23 cellular contexts compared by ENCODE assay signal in genomic region chr2:134243244-134243643, GRCh38. TPM values are rescaled to one million over a fixed set of nuclear protein-coding genes. Genes with fewer than 3 reads are reported as not detected.
DNase-seq lines count a peak whose midpoint lies in the region; ATAC-seq, FAIRE-seq and TF ChIP-seq lines count a peak whose summit lies in the region.
"Had no signal": no experiment of that assay in that cellular context is flagged by ENCODE, and none has a peak within 500 bp of the region (broad histone marks: within the 10 kb centered on the region; RNA-seq: fewer than 3 reads in every experiment).

No MANE protein-coding gene starts in this region.

- peak; percentile 41 for FAIRE-seq in GM12891 (lab: Jason Lieb, UNC)
- FAIRE-seq: D721Med had no signal

- H3K4me1 Mint-ChIP-seq in activated T-helper 17 cell treated with anti-CD3 and anti-CD28 coated beads, Interleukin-2, amount 50 U/mL, for 72 hours: peaks cover 64% of the 10 kb centered on the region

- ATAC-seq in activated T-helper 17 cell treated with anti-CD3 and anti-CD28 coated beads, Interleukin-2, amount 50 U/mL, for 72 hours (replicated peaks): no peak
- peak; percentile 18 for ATAC-seq in left colon
- no peak for ATAC-seq in HG02763 (IDR thresholded peaks at IDR 0.05; ENCODE audit: unreplicated experiment)

- intact Hi-C loops in left colon (cut with DNase I, micrococcal nuclease): loop anchor here in 1 of 2 donors (10.0 kb wide), 1 partner anchor 172 kb away; no protein-coding TSS in a partner anchor

- H3K9me3 Mint-ChIP-seq in activated T-helper 17 cell treated with anti-CD3 and anti-CD28 coated beads, Interleukin-2, amount 50 U/mL, for 72 hours: peaks cover 3% of the 10 kb centered on the region
- H3K9me3 Mint-ChIP-seq: HFFc6 had no signal

- H3K36me3 Mint-ChIP-seq in activated T-helper 17 cell treated with anti-CD3 and anti-CD28 coated beads, Interleukin-2, amount 50 U/mL, for 72 hours (ENCODE audit: low read depth): no peaks in the 10 kb centered on the region

- no peak overlapping the region for H3K27ac Mint-ChIP-seq in activated T-helper 17 cell treated with anti-CD3 and anti-CD28 coated beads, Interleukin-2, amount 50 U/mL, for 72 hours

- no peak for TF ChIP-seq POLR2A in GM12891 (IDR thresholded peaks at IDR 0.05; ENCODE audit: low read depth, low read length)

- H3K27ac ChIP-seq in substantia nigra (ENCODE audit: low read depth, low read length, poor library complexity, severe bottlenecking): no peak overlapping the region
- H3K27ac ChIP-seq: HL-60, SJSA1 had no signal

- DNase-seq in GM12891 (ENCODE audit: insufficient read length, low spot score): no peak
- DNase-seq in left colon: no peak
- no peak for DNase-seq in substantia nigra (lab: John Stamatoyannopoulos, UW)
- DNase-seq in NCI-H1048 (lab: John Stamatoyannopoulos, UW): no peak
- no peak for DNase-seq in T-helper 2 cell
- DNase-seq: GOT3, HFFc6, Kasumi-1, MV-4-11, NCI-H1105 treated with DMSO at 0.1 percent for 48 hours, NCI-H146, NCI-H1930, NCI-H2107, NCI-H2227 treated with DMSO at 0.1 percent for 48 hours, NCI-H526 treated with DMSO at 0.1 percent for 48 hours, Right ventricle myocardium superior, RPMI8226, T-helper 1 cell had no signal

- H3K4me3 Mint-ChIP-seq in activated T-helper 17 cell treated with anti-CD3 and anti-CD28 coated beads, Interleukin-2, amount 50 U/mL, for 72 hours: peak overlapping the region; percentile 52
- H3K4me3 Mint-ChIP-seq: HFFc6 had no signal

- no peaks in the 10 kb centered on the region for H3K27me3 Mint-ChIP-seq in activated T-helper 17 cell treated with anti-CD3 and anti-CD28 coated beads, Interleukin-2, amount 50 U/mL, for 72 hours

TF ChIP-seq in GM12891, 5 proteins besides CTCF, POLR2A, EP300 and RAD21:
- TF ChIP-seq POLR2AphosphoS5 (IDR thresholded peaks at IDR 0.05; ENCODE audit: low read depth, low read length): no peak

RNA-seq across cellular contexts. Expression of gene MGAT5, which starts 10.6 kb away (rescaled TPM):
- 27.6 TPM for polyA plus RNA-seq in GM12891 (2012; ENCODE audit: low read depth, missing spikeins)
- total RNA-seq in activated T-helper 17 cell treated with anti-CD3 and anti-CD28 coated beads, Interleukin-2, amount 50 U/mL, for 72 hours: 10 to 100 TPM; 53.0 to 53.1 TPM
- total RNA-seq in left colon: 10 to 100 TPM; 62.1 to 93.6 TPM
